In the genomic region with DNA sequence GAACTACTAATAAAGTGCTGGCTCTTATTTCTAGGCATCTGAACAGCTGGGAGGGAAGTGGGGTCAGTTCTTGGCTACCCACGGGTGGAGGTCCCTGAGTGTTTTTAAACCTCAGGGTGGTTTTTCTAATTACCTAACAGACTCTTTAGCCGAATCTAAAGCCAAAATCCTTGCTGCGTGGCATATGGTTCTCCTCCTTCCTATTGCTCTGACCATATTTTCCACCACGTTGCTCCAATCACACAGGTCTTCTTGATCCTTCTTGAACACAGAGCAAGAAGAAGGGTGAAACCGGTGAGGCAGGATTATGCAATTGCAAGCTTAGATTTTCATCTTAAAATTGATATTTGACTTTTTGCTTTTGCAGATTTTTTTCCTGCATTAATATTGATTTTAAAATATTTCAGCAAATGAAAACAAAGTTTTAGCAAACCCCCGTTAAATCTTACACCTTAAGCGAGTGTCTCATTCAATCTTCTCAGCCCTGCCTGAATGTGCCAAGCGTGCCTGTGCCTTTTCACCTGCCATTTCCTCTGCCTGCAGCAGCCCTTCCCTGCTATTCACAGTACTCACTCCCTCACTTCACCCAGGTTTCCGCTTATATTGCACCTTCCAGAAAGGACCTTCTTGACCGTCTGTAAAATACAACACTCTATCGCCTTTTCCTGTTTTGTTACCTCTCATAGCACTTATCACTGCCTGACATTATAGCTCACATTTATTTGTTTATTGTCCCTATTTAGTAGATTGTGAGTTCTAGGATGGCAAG, we compare ENCODE assay signal across 23 cellular contexts.
"Had no signal": no experiment of that assay in that cellular context is flagged by ENCODE, and none has a peak within 500 bp of the region (broad histone marks: within the 10 kb centered on the region; RNA-seq: fewer than 3 reads in every experiment).

No MANE protein-coding gene starts in this region.

- ATAC-seq: activated CD4-positive, alpha-beta T cell treated with anti-CD3 and anti-CD28 coated beads for 36 hours; activated T-cell treated with anti-CD3 and anti-CD28 coated beads, Interleukin-2, amount 50 U/mL, for 4 hours had no signal

- H3K27ac Mint-ChIP-seq: activated B cell treated with CpG ODN at 0.5 μM for 24 hours; activated CD4-positive, alpha-beta T cell treated with anti-CD3 and anti-CD28 coated beads for 36 hours; activated naive CD4-positive, alpha-beta T cell treated with anti-CD3 and anti-CD28 coated beads for 36 hours; memory B cell; T-helper 1 cell treated with Interleukin-12 subunit alpha and Interleukin-12 subunit beta and Interleukin-4 antibody, amounts not matched to agents 30 μg/mL and 1 μg/mL, for 36 hours had no signal

- H3K27me3 Mint-ChIP-seq: activated B cell treated with CpG ODN at 0.5 μM for 24 hours; activated CD4-positive, alpha-beta T cell treated with anti-CD3 and anti-CD28 coated beads for 36 hours; memory B cell had no signal

- H3K36me3 Mint-ChIP-seq: memory B cell had no signal

- H3K4me3 Mint-ChIP-seq: activated B cell treated with CpG ODN at 0.5 μM for 24 hours; activated CD4-positive, alpha-beta T cell treated with anti-CD3 and anti-CD28 coated beads for 36 hours; activated naive CD4-positive, alpha-beta T cell treated with anti-CD3 and anti-CD28 coated beads for 36 hours; activated T-cell treated with anti-CD3 and anti-CD28 coated beads, Interleukin-2, amount 50 U/mL, for 4 hours; memory B cell; neural crest cell; T-helper 1 cell treated with Interleukin-12 subunit alpha and Interleukin-12 subunit beta and Interleukin-4 antibody, amounts not matched to agents 30 μg/mL and 1 μg/mL, for 36 hours had no signal

- H3K4me1 Mint-ChIP-seq: activated B cell treated with CpG ODN at 0.5 μM for 24 hours; activated CD4-positive, alpha-beta T cell treated with anti-CD3 and anti-CD28 coated beads for 36 hours; memory B cell had no signal

- DNase-seq: activated B cell treated with CpG ODN at 0.5 μM for 24 hours; activated CD4-positive, alpha-beta T cell treated with anti-CD3 and anti-CD28 coated beads for 36 hours; activated CD4-positive, alpha-beta T cell treated with anti-CD3 and anti-CD28 coated beads, Interleukin-2, amount 50 U/mL, for 48 hours; activated CD8-positive, alpha-beta memory T cell treated with anti-CD3 and anti-CD28 coated beads, Interleukin-2, amount 50 U/mL, for 48 hours; activated naive CD4-positive, alpha-beta T cell treated with anti-CD3 and anti-CD28 coated beads for 36 hours; activated T-cell treated with anti-CD3 and anti-CD28 coated beads, Interleukin-2, amount 50 U/mL, for 4 hours; amygdala; dermis blood vessel endothelial cell; effector CD8-positive, alpha-beta T cell; erythroblast; foreskin fibroblast; occipital lobe; posterior cingulate gyrus; right lobe of liver; stimulated activated CD4-positive, alpha-beta T cell treated with anti-CD3 and anti-CD28 coated beads, Interleukin-15, amount 100 ng/mL, for 24 hours; stimulated activated CD8-positive, alpha-beta memory T cell treated with anti-CD3 and anti-CD28 coated beads, Interleukin-4, amount 100 ng/mL, for 48 hours; stimulated activated naive CD4-positive, alpha-beta T cell; T1000; testis; upper lobe of left lung had no signal

- H3K9me3 Mint-ChIP-seq: activated B cell treated with CpG ODN at 0.5 μM for 24 hours, neural crest cell had no signal
